In the genomic region with DNA sequence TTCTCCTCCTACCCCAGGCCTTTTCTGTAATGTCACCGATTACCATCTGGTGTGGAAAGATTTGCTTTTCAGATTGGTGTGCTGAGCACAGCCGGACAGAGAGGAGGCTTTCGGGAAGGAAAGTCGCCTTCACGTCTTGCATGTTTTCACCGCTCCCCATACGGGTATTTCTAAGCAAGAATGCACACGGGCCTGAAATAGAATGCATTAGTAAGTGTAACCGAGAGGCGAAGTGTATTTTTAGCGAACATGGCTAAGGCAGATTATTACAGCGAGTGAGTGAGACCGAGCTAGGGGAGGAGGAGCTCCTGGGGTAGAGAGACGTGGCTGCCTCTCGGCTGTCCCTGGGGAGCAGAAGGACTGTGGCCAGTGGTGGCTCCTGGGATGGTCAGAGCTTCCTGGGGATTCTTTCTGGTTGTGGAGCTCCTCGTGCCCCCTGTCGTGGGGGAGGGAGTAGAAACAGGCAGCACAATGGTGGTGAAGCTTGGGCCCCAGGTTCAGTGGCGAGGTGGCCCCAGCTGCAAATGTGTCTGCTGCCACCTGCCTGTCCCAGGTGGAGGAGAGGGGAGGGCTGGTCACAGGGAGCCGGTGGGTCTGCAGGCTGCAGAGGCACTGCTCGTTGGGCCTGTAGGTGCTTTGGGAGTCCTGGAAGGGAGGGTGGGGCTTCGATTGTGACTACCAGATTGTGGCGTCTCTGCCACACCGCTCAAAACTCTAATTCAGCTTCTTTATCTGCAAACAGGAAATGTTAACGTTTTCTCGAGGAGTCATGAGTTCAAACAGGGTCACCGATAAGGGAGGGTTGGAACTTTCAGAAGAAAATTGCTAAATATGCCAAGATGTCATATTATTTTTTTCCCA, we compare ENCODE assay signal across 8 cellular contexts.
DNase-seq lines count a peak whose midpoint lies in the region; ATAC-seq and TF ChIP-seq lines count a peak whose summit lies in the region.

No MANE protein-coding gene starts in this region.

- H3K27me3 Mint-ChIP-seq in T-helper 2 cell treated with Interferon-gamma antibody and Interleukin-4, amounts not matched to agents 5 μg/mL and 100 μg/mL, for 36 hours (ENCODE audit: low read depth), result no peaks in the 10 kb centered on the region

- H3K27me3 ChIP-seq in spleen (replicated peaks in 1 of 7) (no peaks in the 10 kb centered on the region), breast epithelium (no peaks in the 10 kb centered on the region)

- ATAC-seq in GM18861 (IDR thresholded peaks at IDR 0.05; ENCODE audit: unreplicated experiment) (peak; percentile 66), HG03103 (IDR thresholded peaks at IDR 0.05; ENCODE audit: low read depth, unreplicated experiment) (peak; percentile 62)

- peak in 5 of 11 experiments; percentile 18 to 37 (median 26) for TF ChIP-seq CTCF in spleen (IDR thresholded peaks at IDR 0.05 in 8 of 11, conservative IDR thresholded peaks at IDR 0.05 in 3 of 11)
- TF ChIP-seq CTCF in breast epithelium (IDR thresholded peaks at IDR 0.05), result no peak

- H3K9me3 ChIP-seq in spleen (no peaks in the 10 kb centered on the region), breast epithelium (no peaks in the 10 kb centered on the region)

- H3K4me1 Mint-ChIP-seq in T-helper 2 cell treated with Interferon-gamma antibody and Interleukin-4, amounts not matched to agents 5 μg/mL and 100 μg/mL, for 36 hours (ENCODE audit: low read depth), result peaks cover 12% of the 10 kb centered on the region

- no peaks in the 10 kb centered on the region for H3K9me3 Mint-ChIP-seq in T-helper 2 cell treated with Interferon-gamma antibody and Interleukin-4, amounts not matched to agents 5 μg/mL and 100 μg/mL, for 36 hours

- H3K4me1 ChIP-seq in spleen (peaks cover 0 to 48% (median 32%) of the 10 kb centered on the region in 6 donors), breast epithelium (no peaks in the 10 kb centered on the region)

- H3K27ac Mint-ChIP-seq in T-helper 2 cell treated with Interferon-gamma antibody and Interleukin-4, amounts not matched to agents 5 μg/mL and 100 μg/mL, for 36 hours, result peak overlapping the region; percentile 41

- DNase-seq in A172 (ENCODE audit: low spot score) (peak; percentile 16), erythroblast (lab: John Stamatoyannopoulos, UW) (peak; percentile 55 to 56), spleen (peak; percentile 82), MV-4-11 (lab: John Stamatoyannopoulos, UW) (no peak), breast epithelium (ENCODE audit: low spot score in 2 of 2) (no peak)
- DNase-seq in T-helper 2 cell treated with Interferon-gamma antibody and Interleukin-4, amounts not matched to agents 5 μg/mL and 100 μg/mL, for 36 hours (ENCODE audit: low spot score), result no peak

- no peaks in the 10 kb centered on the region for H3K36me3 Mint-ChIP-seq in T-helper 2 cell treated with Interferon-gamma antibody and Interleukin-4, amounts not matched to agents 5 μg/mL and 100 μg/mL, for 36 hours (ENCODE audit: low read depth)

- peak overlapping the region; percentile 12 to 78 (median 46) for H3K27ac ChIP-seq in spleen
- no peak overlapping the region for H3K27ac ChIP-seq in breast epithelium

- intact Hi-C loops in spleen (cut with DNase I; ENCODE audit: low total_unique reads) (no loop called here), breast epithelium (cut with DNase I; ENCODE audit: low total_unique reads) (no loop called here)

- H3K4me3 ChIP-seq in spleen (peak overlapping the region in 2 of 8 donors; percentile 2 to 40), breast epithelium (no peak overlapping the region)

- no peaks in the 10 kb centered on the region for H3K36me3 ChIP-seq in spleen
- no peaks in the 10 kb centered on the region for H3K36me3 ChIP-seq in breast epithelium

- peak overlapping the region; percentile 45 for H3K4me3 Mint-ChIP-seq in T-helper 2 cell treated with Interferon-gamma antibody and Interleukin-4, amounts not matched to agents 5 μg/mL and 100 μg/mL, for 36 hours

- TF ChIP-seq POLR2A in erythroblast (IDR thresholded peaks at IDR 0.05; ENCODE audit: low read length), result no peak
- TF ChIP-seq POLR2A in spleen (IDR thresholded peaks at IDR 0.05), result no peak
- no peak for TF ChIP-seq POLR2A in breast epithelium (IDR thresholded peaks at IDR 0.05)

- 65 to 72% (median 69%) methylated on average over 25 to 26 of the region's 26 CpGs for WGBS in spleen, 5 donors

Comparison
In these comparisons a context has a peak if more than half of its experiments do, and no peak if none do; other contexts are left out.
1. DNase-seq: peak in A172 (single experiment), erythroblast (2 of 2) and spleen (single experiment); none in T-helper 2 cell treated with Interferon-gamma antibody and Interleukin-4, amounts not matched to agents 5 μg/mL and 100 μg/mL, for 36 hours (single experiment), MV-4-11 (single experiment) and breast epithelium (0 of 2).
2. H3K27ac ChIP-seq: peak in spleen (8 of 8); none in breast epithelium (0 of 2).